34 cellular contexts compared by ENCODE assay signal in the genomic region with DNA sequence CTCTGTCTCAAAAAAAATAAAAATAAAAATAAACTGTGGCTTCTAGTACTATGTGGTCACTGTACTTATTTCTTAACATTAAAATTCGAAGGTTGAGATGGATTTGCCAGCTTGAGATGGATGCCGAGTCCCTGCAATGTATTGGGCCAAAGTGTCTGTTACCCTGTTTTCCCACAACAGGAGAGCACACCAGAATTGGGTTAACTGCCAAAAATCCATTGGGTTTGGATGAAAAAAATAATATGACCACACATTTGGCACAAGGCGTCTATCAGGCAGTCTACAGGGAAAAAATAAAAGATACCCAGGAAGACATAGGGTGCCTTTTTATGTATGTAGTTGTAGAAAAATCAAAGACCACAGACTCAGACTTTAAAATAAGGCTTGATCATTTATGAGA.
"Had no signal": no experiment of that assay in that cellular context is flagged by ENCODE, and none has a peak within 500 bp of the region (broad histone marks: within the 10 kb centered on the region; RNA-seq: fewer than 3 reads in every experiment).

No MANE protein-coding gene starts in this region.

- ATAC-seq: activated CD8-positive, alpha-beta T cell treated with anti-CD3 and anti-CD28 coated beads for 36 hours; activated T-cell treated with anti-CD3 and anti-CD28 coated beads, Interleukin-2, amount 50 U/mL, for 4 hours; activated T-cell treated with anti-CD3 and anti-CD28 coated beads, Interleukin-2, amount 50 U/mL, for 72 hours; activated T-helper 17 cell treated with anti-CD3 and anti-CD28 coated beads, Interleukin-2, amount 50 U/mL, for 72 hours; body of pancreas had no signal

- H3K27me3 ChIP-seq: body of pancreas, colonic mucosa had no signal

- H3K4me1 Mint-ChIP-seq: activated B cell treated with CpG ODN at 0.5 μM for 24 hours; activated CD4-positive, alpha-beta T cell treated with anti-CD3 and anti-CD28 coated beads, Interleukin-2, amount 10 ng/mL, durations not matched to agents 24 days and 14 days; activated naive CD4-positive, alpha-beta T cell treated with anti-CD3 and anti-CD28 coated beads, Interleukin-2, amount 50 U/mL, for 24 hours; activated T-helper 17 cell treated with anti-CD3 and anti-CD28 coated beads, Interleukin-2, amount 50 U/mL, for 72 hours; central memory CD8-positive, alpha-beta T cell had no signal

- H3K36me3 Mint-ChIP-seq: activated CD4-positive, alpha-beta memory T cell treated with anti-CD3 and anti-CD28 coated beads for 36 hours; activated naive CD4-positive, alpha-beta T cell treated with anti-CD3 and anti-CD28 coated beads, Interleukin-2, amount 50 U/mL, for 24 hours; activated naive CD8-positive, alpha-beta T cell had no signal

- H3K4me3 ChIP-seq: adrenal gland, body of pancreas, cardiac muscle cell, colonic mucosa had no signal

- DNase-seq: activated B cell treated with CpG ODN at 0.5 μM for 24 hours; activated CD4-positive, alpha-beta memory T cell treated with anti-CD3 and anti-CD28 coated beads for 36 hours; activated CD4-positive, alpha-beta T cell treated with anti-CD3 and anti-CD28 coated beads for 4 hours; activated CD4-positive, alpha-beta T cell treated with anti-CD3 and anti-CD28 coated beads, Interleukin-2, amount 10 ng/mL, durations not matched to agents 24 days and 14 days; activated CD4-positive, alpha-beta T cell treated with anti-CD3 and anti-CD28 coated beads, Interleukin-2, amount 50 U/mL, for 1 hour; activated CD4-positive, alpha-beta T cell treated with anti-CD3 and anti-CD28 coated beads, Interleukin-2, amount 50 U/mL, for 4 hours; activated CD4-positive, CD25-positive, alpha-beta regulatory T cell treated with anti-CD3 and anti-CD28 coated beads, Interleukin-2, amount 50 U/mL, for 72 hours; activated CD8-positive, alpha-beta memory T cell treated with anti-CD3 and anti-CD28 coated beads, Interleukin-2, amount 50 U/mL, for 4 hours; activated CD8-positive, alpha-beta T cell treated with anti-CD3 and anti-CD28 coated beads for 36 hours; activated effector memory CD4-positive, alpha-beta T cell treated with anti-CD3 and anti-CD28 coated beads, Interleukin-2, amount 50 U/mL, for 16 hours; activated gamma-delta T cell treated with Interleukin-2 at 50 U/mL for 16 hours; activated naive CD4-positive, alpha-beta T cell; activated naive CD4-positive, alpha-beta T cell treated with anti-CD3 and anti-CD28 coated beads for 36 hours; activated T-cell treated with anti-CD3 and anti-CD28 coated beads for 4 hours; activated T-cell treated with anti-CD3 and anti-CD28 coated beads, Interleukin-2, amount 50 U/mL, for 1 hour; activated T-cell treated with anti-CD3 and anti-CD28 coated beads, Interleukin-2, amount 50 U/mL, for 4 hours; activated T-cell treated with anti-CD3 and anti-CD28 coated beads, Interleukin-2, amount 50 U/mL, for 72 hours; adrenal gland; amniotic stem cell; aorta; body of pancreas; colonic mucosa; T-helper 1 cell; T-helper 2 cell; T-helper 9 cell had no signal

- H3K4me1 ChIP-seq: adrenal gland, colonic mucosa had no signal

- H3K9me3 Mint-ChIP-seq: activated B cell treated with CpG ODN at 0.5 μM for 24 hours; activated CD4-positive, alpha-beta memory T cell treated with anti-CD3 and anti-CD28 coated beads for 36 hours; activated CD4-positive, alpha-beta T cell treated with anti-CD3 and anti-CD28 coated beads, Interleukin-2, amount 10 ng/mL, durations not matched to agents 24 days and 14 days; activated CD8-positive, alpha-beta T cell treated with anti-CD3 and anti-CD28 coated beads for 36 hours; activated naive CD4-positive, alpha-beta T cell treated with anti-CD3 and anti-CD28 coated beads for 36 hours; activated naive CD4-positive, alpha-beta T cell treated with anti-CD3 and anti-CD28 coated beads, Interleukin-2, amount 50 U/mL, for 24 hours; activated T-cell treated with anti-CD3 and anti-CD28 coated beads, Interleukin-2, amount 50 U/mL, for 4 hours; activated T-cell treated with anti-CD3 and anti-CD28 coated beads, Interleukin-2, amount 50 U/mL, for 72 hours; activated T-helper 1 cell treated with anti-CD3 and anti-CD28 coated beads, Interleukin-12 subunit alpha, Interleukin-12 subunit beta, Interleukin-2, Interleukin-4 antibody, amounts not matched to agents 30 ng/mL and 10 ng/mL and 1 ng/mL, durations not matched to agents 14 hours and 24 hours and 36 hours; activated T-helper 17 cell treated with anti-CD3 and anti-CD28 coated beads, Interleukin-2, amount 50 U/mL, for 72 hours; central memory CD8-positive, alpha-beta T cell; T-helper 1 cell treated with Interleukin-12 subunit alpha and Interleukin-12 subunit beta and Interleukin-4 antibody, amounts not matched to agents 30 μg/mL and 1 μg/mL, for 36 hours; T-helper 2 cell treated with Interferon-gamma antibody and Interleukin-4, amounts not matched to agents 5 μg/mL and 100 μg/mL, for 36 hours had no signal

- H3K9me3 ChIP-seq: adrenal gland, body of pancreas, colonic mucosa had no signal

- H3K36me3 ChIP-seq: adrenal gland, cardiac muscle cell, colonic mucosa had no signal

- H3K4me3 Mint-ChIP-seq: activated B cell treated with CpG ODN at 0.5 μM for 24 hours; activated CD4-positive, alpha-beta memory T cell treated with anti-CD3 and anti-CD28 coated beads for 36 hours; activated CD4-positive, alpha-beta T cell treated with anti-CD3 and anti-CD28 coated beads, Interleukin-2, amount 10 ng/mL, durations not matched to agents 24 days and 14 days; activated CD8-positive, alpha-beta T cell treated with anti-CD3 and anti-CD28 coated beads for 36 hours; activated naive CD4-positive, alpha-beta T cell treated with anti-CD3 and anti-CD28 coated beads for 36 hours; activated naive CD4-positive, alpha-beta T cell treated with anti-CD3 and anti-CD28 coated beads, Interleukin-2, amount 50 U/mL, for 24 hours; activated naive CD8-positive, alpha-beta T cell; activated T-cell treated with anti-CD3 and anti-CD28 coated beads, Interleukin-2, amount 50 U/mL, for 4 hours; activated T-cell treated with anti-CD3 and anti-CD28 coated beads, Interleukin-2, amount 50 U/mL, for 72 hours; activated T-helper 1 cell treated with anti-CD3 and anti-CD28 coated beads, Interleukin-12 subunit alpha, Interleukin-12 subunit beta, Interleukin-2, Interleukin-4 antibody, amounts not matched to agents 30 ng/mL and 10 ng/mL and 1 ng/mL, durations not matched to agents 14 hours and 24 hours and 36 hours; activated T-helper 17 cell treated with anti-CD3 and anti-CD28 coated beads, Interleukin-2, amount 50 U/mL, for 72 hours; central memory CD8-positive, alpha-beta T cell; T-helper 1 cell treated with Interleukin-12 subunit alpha and Interleukin-12 subunit beta and Interleukin-4 antibody, amounts not matched to agents 30 μg/mL and 1 μg/mL, for 36 hours; T-helper 2 cell treated with Interferon-gamma antibody and Interleukin-4, amounts not matched to agents 5 μg/mL and 100 μg/mL, for 36 hours had no signal

- H3K27ac Mint-ChIP-seq: activated B cell treated with CpG ODN at 0.5 μM for 24 hours; activated CD4-positive, alpha-beta memory T cell treated with anti-CD3 and anti-CD28 coated beads for 36 hours; activated CD4-positive, alpha-beta T cell treated with anti-CD3 and anti-CD28 coated beads, Interleukin-2, amount 10 ng/mL, durations not matched to agents 24 days and 14 days; activated CD8-positive, alpha-beta T cell treated with anti-CD3 and anti-CD28 coated beads for 36 hours; activated naive CD4-positive, alpha-beta T cell treated with anti-CD3 and anti-CD28 coated beads for 36 hours; activated naive CD4-positive, alpha-beta T cell treated with anti-CD3 and anti-CD28 coated beads, Interleukin-2, amount 50 U/mL, for 24 hours; activated naive CD8-positive, alpha-beta T cell; activated T-cell treated with anti-CD3 and anti-CD28 coated beads, Interleukin-2, amount 50 U/mL, for 72 hours; activated T-helper 1 cell treated with anti-CD3 and anti-CD28 coated beads, Interleukin-12 subunit alpha, Interleukin-12 subunit beta, Interleukin-2, Interleukin-4 antibody, amounts not matched to agents 30 ng/mL and 10 ng/mL and 1 ng/mL, durations not matched to agents 14 hours and 24 hours and 36 hours; activated T-helper 17 cell treated with anti-CD3 and anti-CD28 coated beads, Interleukin-2, amount 50 U/mL, for 72 hours; T-helper 1 cell treated with Interleukin-12 subunit alpha and Interleukin-12 subunit beta and Interleukin-4 antibody, amounts not matched to agents 30 μg/mL and 1 μg/mL, for 36 hours; T-helper 2 cell treated with Interferon-gamma antibody and Interleukin-4, amounts not matched to agents 5 μg/mL and 100 μg/mL, for 36 hours had no signal

- H3K27ac ChIP-seq: adrenal gland, body of pancreas, cardiac muscle cell, colonic mucosa, VCaP had no signal
